In the genomic region with DNA sequence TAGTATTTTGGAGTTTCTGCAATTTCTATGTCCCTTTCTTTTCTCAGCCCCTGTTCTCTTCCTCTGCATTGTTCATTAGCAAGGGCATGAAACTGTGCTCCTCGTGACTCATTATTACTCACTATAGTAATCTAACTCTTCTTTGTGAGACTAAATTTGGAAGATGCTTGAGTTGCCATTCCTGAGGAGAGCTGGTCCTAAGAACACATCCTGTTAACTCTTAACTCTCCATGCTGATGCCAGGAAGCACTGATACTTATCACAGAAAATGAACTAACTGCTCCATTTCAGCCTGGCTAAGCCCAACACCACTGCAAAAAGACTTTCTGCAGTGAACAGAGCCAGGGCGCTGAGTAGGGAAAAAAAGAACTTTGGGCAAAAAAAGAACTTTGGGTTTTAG, we compare ENCODE assay signal across 8 cellular contexts. TPM values are rescaled to one million over a fixed set of nuclear protein-coding genes. Genes with fewer than 3 reads are reported as not detected.
DNase-seq lines count a peak whose midpoint lies in the region; ATAC-seq and TF ChIP-seq lines count a peak whose summit lies in the region.

No MANE protein-coding gene starts in this region.

- no peaks in the 10 kb centered on the region for H3K27me3 Mint-ChIP-seq in mesothelial cell of epicardium (ENCODE audit: low read depth)

- DNase-seq in ELR (ENCODE audit: low read depth) (peak; percentile 99), NCI-H460 (ENCODE audit: extremely low read depth, low read depth) (peak; percentile 91), dedifferentiated amniotic fluid mesenchymal stem cell (ENCODE audit: extremely low spot score) (peak; percentile 91), mesothelial cell of epicardium (ENCODE audit: low spot score in 2 of 2, unreplicated experiment in 2 of 2) (no peak), NCI-H128 (lab: John Stamatoyannopoulos, UW; ENCODE audit: unreplicated experiment) (no peak), NCI-H526 treated with DMSO at 0.1 percent for 48 hours (lab: John Stamatoyannopoulos, UW) (no peak), GF-D8 (lab: John Stamatoyannopoulos, UW) (no peak)

- H3K4me1 Mint-ChIP-seq in mesothelial cell of epicardium = peaks cover 24% of the 10 kb centered on the region

- peak overlapping the region; percentile 88 for H3K27ac Mint-ChIP-seq in mesothelial cell of epicardium

- H3K36me3 Mint-ChIP-seq in mesothelial cell of epicardium = no peaks in the 10 kb centered on the region

- TF ChIP-seq CTCF in mesothelial cell of epicardium (IDR thresholded peaks at IDR 0.05; ENCODE audit: unreplicated experiment) = no peak

- H3K9me3 Mint-ChIP-seq in mesothelial cell of epicardium = no peaks in the 10 kb centered on the region

- no peak for ATAC-seq in GM18873 (IDR thresholded peaks at IDR 0.05; ENCODE audit: low FRiP score, unreplicated experiment)

- H3K4me3 Mint-ChIP-seq in mesothelial cell of epicardium = no peak overlapping the region

RNA-seq across cellular contexts. Expression of gene CSNK1A1, which starts 10.6 kb away (rescaled TPM):
- total RNA-seq in NCI-H460 (2014; rRNA removed; shearing (Covaris generic)) = 330 and 335 TPM in 2 replicates
- 140 and 170 TPM in 2 replicates for polyA plus RNA-seq in NCI-H460 (2014; cell fraction: nucleus; rRNA removed)
- 246 to 254 TPM (median 248 TPM) in 3 replicates for total RNA-seq in mesothelial cell of epicardium

RNA-seq across cellular contexts. Expression of gene ARHGEF37, which starts 19.4 kb away (rescaled TPM):
- total RNA-seq in NCI-H460 (2014; rRNA removed; shearing (Covaris generic)) = 1.6 and 1.8 TPM in 2 replicates
- 1.2 and 2.2 TPM in 2 replicates for polyA plus RNA-seq in NCI-H460 (2014; cell fraction: nucleus; rRNA removed)
- total RNA-seq in mesothelial cell of epicardium = 9.1 to 10.1 TPM (median 10.0 TPM) in 3 replicates

Comparison
In these comparisons a context has a peak if more than half of its experiments do, and no peak if none do; other contexts are left out.
1. DNase-seq: peak in ELR (single experiment), NCI-H460 (single experiment) and dedifferentiated amniotic fluid mesenchymal stem cell (single experiment); none in mesothelial cell of epicardium (0 of 2), NCI-H128 (single experiment), NCI-H526 treated with DMSO at 0.1 percent for 48 hours (single experiment) and GF-D8 (single experiment).